Comparison of ENCODE assay signal across 16 cellular contexts in genomic region chr3:195101927-195102608, GRCh38.
DNase-seq lines count a peak whose midpoint lies in the region; ATAC-seq, FAIRE-seq and TF ChIP-seq lines count a peak whose summit lies in the region.
"Had no signal": no experiment of that assay in that cellular context is flagged by ENCODE, and none has a peak within 500 bp of the region (broad histone marks: within the 10 kb centered on the region; RNA-seq: fewer than 3 reads in every experiment).

No MANE protein-coding gene starts in this region.

- CTCF ChIA-PET in A549 (lab: Yijun Ruan, JAX), result no interaction called here

- WGBS in A549 (ENCODE audit: missing lambda C conversion rate), result 95% methylated on average over 11 of the region's 13 CpGs

- no peak for FAIRE-seq in A549 (lab: Jason Lieb, UNC)
- FAIRE-seq: GM12892 had no signal

- H3K27ac ChIP-seq in A549, result peak overlapping the region; percentile 53 to 89

- H3K4me1 ChIP-seq in A549, result peaks cover 55% of the 10 kb centered on the region

- DNase-seq in A549 (ENCODE audit: low read depth in 1 of 2, low spot score in 1 of 2), result no peak
- DNase-seq in HFFc6, result no peak
- DNase-seq in natural killer cell treated with Interleukin-12 subunit alpha and Interleukin-12 subunit beta and Interleukin-15 and Interleukin-18, amount 100 ng/mL, for 72 hours (ENCODE audit: low spot score), result peak; percentile 61
- DNase-seq in NCI-H187 treated with DMSO at 0.1 percent for 48 hours (lab: John Stamatoyannopoulos, UW), result no peak
- no peak for DNase-seq in activated CD4-positive, alpha-beta T cell treated with anti-CD3 and anti-CD28 coated beads for 48 hours
- DNase-seq in activated T-cell treated with anti-CD3 and anti-CD28 coated beads for 4 hours, result no peak
- DNase-seq: activated CD4-positive, alpha-beta T cell treated with anti-CD3 and anti-CD28 coated beads, Interleukin-2, amount 50 U/mL, for 48 hours; BE2C; caudate nucleus; NCI-H2227 treated with DMSO at 0.1 percent for 48 hours; stimulated activated CD4-positive, alpha-beta T cell treated with anti-CD3 and anti-CD28 coated beads, Interleukin-2, amount 100 ng/mL, for 24 hours; stimulated activated naive CD4-positive, alpha-beta T cell; T-helper 17 cell had no signal

- H3K4me1 Mint-ChIP-seq in HFFc6 (ENCODE audit: low read depth) (peaks cover 67% of the 10 kb centered on the region), brain (peaks cover 56% of the 10 kb centered on the region)
- peaks cover 33 to 52% of the 10 kb centered on the region in 2 donors for H3K4me1 Mint-ChIP-seq in natural killer cell treated with Interleukin-12 subunit alpha and Interleukin-12 subunit beta and Interleukin-15 and Interleukin-18, amount 100 ng/mL, for 72 hours (ENCODE audit: low read depth in 2 of 2)

- peak overlapping the region; percentile 94 for H3K27ac Mint-ChIP-seq in HFFc6
- H3K27ac Mint-ChIP-seq in brain, result peak overlapping the region in 4 of 5 experiments; percentile 17 to 80 (median 32)
- peak overlapping the region; percentile 98 for H3K27ac Mint-ChIP-seq in natural killer cell treated with Interleukin-12 subunit alpha and Interleukin-12 subunit beta and Interleukin-15 and Interleukin-18, amount 100 ng/mL, for 72 hours
- H3K27ac Mint-ChIP-seq: T-helper 17 cell had no signal

- no peak overlapping the region for H3K4me3 ChIP-seq in A549

- POLR2A ChIA-PET in A549 (lab: Yijun Ruan, JAX), result no interaction called here

- H3K9me3 Mint-ChIP-seq in HFFc6 (peaks cover 4% of the 10 kb centered on the region), brain (peaks cover 0 to 2% (median 0%) of the 10 kb centered on the region in 5 experiments)
- no peaks in the 10 kb centered on the region for H3K9me3 Mint-ChIP-seq in natural killer cell treated with Interleukin-12 subunit alpha and Interleukin-12 subunit beta and Interleukin-15 and Interleukin-18, amount 100 ng/mL, for 72 hours

- TF ChIP-seq POLR2A in A549 (IDR thresholded peaks at IDR 0.05; ENCODE audit: low read length), result no peak

- peak overlapping the region; percentile 9; the same call in 1 of the 3 replicates for H3K4me2 ChIP-seq in A549

- no peak for ATAC-seq in A549
- ATAC-seq in natural killer cell treated with Interleukin-12 subunit alpha and Interleukin-12 subunit beta and Interleukin-15 and Interleukin-18, amount 100 ng/mL, for 72 hours, result no peak
- no peak for ATAC-seq in HG03159 (IDR thresholded peaks at IDR 0.05; ENCODE audit: unreplicated experiment)

- H3K27me3 Mint-ChIP-seq in HFFc6 (ENCODE audit: insufficient read depth) (no peaks in the 10 kb centered on the region), brain (peaks cover 5% of the 10 kb centered on the region)
- no peaks in the 10 kb centered on the region for H3K27me3 Mint-ChIP-seq in natural killer cell treated with Interleukin-12 subunit alpha and Interleukin-12 subunit beta and Interleukin-15 and Interleukin-18, amount 100 ng/mL, for 72 hours
- H3K27me3 Mint-ChIP-seq: T-helper 17 cell had no signal

- H3K36me3 Mint-ChIP-seq in HFFc6 (ENCODE audit: low read depth) (peaks cover 10% of the 10 kb centered on the region), brain (no peaks in the 10 kb centered on the region)
- no peaks in the 10 kb centered on the region for H3K36me3 Mint-ChIP-seq in natural killer cell treated with Interleukin-12 subunit alpha and Interleukin-12 subunit beta and Interleukin-15 and Interleukin-18, amount 100 ng/mL, for 72 hours

- no peak for TF ChIP-seq RAD21 in A549 (conservative IDR thresholded peaks at IDR 0.05 in 1 of 2, IDR thresholded peaks at IDR 0.05 in 1 of 2)

- no peak for TF ChIP-seq EP300 in A549 (IDR thresholded peaks at IDR 0.05)

- TF ChIP-seq CTCF in A549 (IDR thresholded peaks at IDR 0.05), result no peak
- no peak for TF ChIP-seq CTCF in HFFc6 (IDR thresholded peaks at IDR 0.05)
- TF ChIP-seq CTCF in brain (conservative IDR thresholded peaks at IDR 0.05), result no peak

- peak overlapping the region; percentile 27 for H3K4me3 Mint-ChIP-seq in HFFc6
- H3K4me3 Mint-ChIP-seq in brain, result no peak overlapping the region
- H3K4me3 Mint-ChIP-seq in natural killer cell treated with Interleukin-12 subunit alpha and Interleukin-12 subunit beta and Interleukin-15 and Interleukin-18, amount 100 ng/mL, for 72 hours, result peak overlapping the region; percentile 75
- H3K4me3 Mint-ChIP-seq: T-helper 17 cell had no signal

- no peaks in the 10 kb centered on the region for H3K9me3 ChIP-seq in A549
- H3K9me3 ChIP-seq: BE2C had no signal

TF ChIP-seq in A549, 52 proteins besides CTCF, POLR2A, EP300 and RAD21:
- TF ChIP-seq JUNB (IDR thresholded peaks at IDR 0.05), result no peak

Comparison
In these comparisons a context has a peak if more than half of its experiments do, and no peak if none do; other contexts are left out.
1. H3K27ac Mint-ChIP-seq: peak in every context shown above with its lines; median percentile 98 in natural killer cell treated with Interleukin-12 subunit alpha and Interleukin-12 subunit beta and Interleukin-15 and Interleukin-18, amount 100 ng/mL, for 72 hours; 94 in HFFc6; 32 in brain.
2. H3K4me3 Mint-ChIP-seq: peak in HFFc6 (single experiment) and natural killer cell treated with Interleukin-12 subunit alpha and Interleukin-12 subunit beta and Interleukin-15 and Interleukin-18, amount 100 ng/mL, for 72 hours (single experiment); none in brain (0 of 5).